Comparison of ENCODE assay signal across 17 cellular contexts in the genomic region with DNA sequence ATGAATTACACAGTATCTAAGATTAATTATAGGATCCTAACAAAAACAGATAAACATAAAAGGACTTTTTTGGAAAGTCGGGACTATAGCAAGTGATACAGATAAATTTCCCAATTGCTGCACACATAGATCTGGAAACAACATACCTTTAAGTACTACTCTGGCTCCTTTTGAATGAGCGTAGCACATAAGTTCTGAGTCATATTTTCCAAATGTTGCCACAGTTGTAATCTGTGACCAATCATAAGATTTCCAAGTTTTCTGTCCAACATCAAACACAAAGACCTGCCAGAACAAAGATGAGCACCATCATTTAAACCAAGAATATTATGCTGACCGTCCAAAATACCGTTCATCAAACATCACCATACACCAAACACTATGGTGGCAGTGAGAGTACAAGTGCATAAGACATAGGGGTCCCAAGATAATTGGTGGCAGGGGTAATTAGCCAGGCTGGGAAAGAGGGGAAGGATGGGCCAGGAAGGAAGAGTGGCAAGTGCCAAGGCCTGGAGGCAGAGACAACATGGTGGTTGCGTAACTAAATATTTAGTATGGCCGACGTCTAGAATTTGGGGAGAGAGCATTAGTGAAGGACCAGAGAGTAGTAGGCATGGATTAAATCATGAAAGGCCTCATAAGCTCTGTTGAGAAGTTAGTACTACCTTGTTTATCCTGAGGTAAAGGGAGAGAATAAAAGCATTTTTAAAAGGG. TPM values are rescaled to one million over a fixed set of nuclear protein-coding genes. Genes with fewer than 3 reads are reported as not detected.
A peak's percentile ranks its signal among the peaks of the same experiment; 100 is the strongest.
DNase-seq lines count a peak whose midpoint lies in the region; ATAC-seq and TF ChIP-seq lines count a peak whose summit lies in the region.
"Had no signal": no experiment of that assay in that cellular context is flagged by ENCODE, and none has a peak within 500 bp of the region (broad histone marks: within the 10 kb centered on the region; RNA-seq: fewer than 3 reads in every experiment).

No MANE protein-coding gene starts in this region.

- peaks cover 0 to 3% of the 10 kb centered on the region in 2 donors for H3K9me3 Mint-ChIP-seq in activated T-cell treated with anti-CD3 and anti-CD28 coated beads, Interleukin-2, amount 50 U/mL, for 72 hours
- no peaks in the 10 kb centered on the region for H3K9me3 Mint-ChIP-seq in central memory CD8-positive, alpha-beta T cell
- H3K9me3 Mint-ChIP-seq: H9 had no signal

- H3K27me3 ChIP-seq in neutrophil: no peaks in the 10 kb centered on the region
- H3K27me3 ChIP-seq in ascending aorta: no peaks in the 10 kb centered on the region
- H3K27me3 ChIP-seq: gastroesophageal sphincter, testis had no signal

- H3K36me3 ChIP-seq in neutrophil (peaks cover 52% of the 10 kb centered on the region), ascending aorta (peaks cover 0 to 6% of the 10 kb centered on the region in 2 donors)

- no peaks in the 10 kb centered on the region for H3K27me3 Mint-ChIP-seq in activated T-cell treated with anti-CD3 and anti-CD28 coated beads, Interleukin-2, amount 50 U/mL, for 72 hours (ENCODE audit: low read depth)
- no peaks in the 10 kb centered on the region for H3K27me3 Mint-ChIP-seq in central memory CD8-positive, alpha-beta T cell

- no peaks in the 10 kb centered on the region for H3K9me3 ChIP-seq in neutrophil
- H3K9me3 ChIP-seq in ascending aorta: no peaks in the 10 kb centered on the region
- H3K9me3 ChIP-seq: gastroesophageal sphincter, testis had no signal

- peak overlapping the region; percentile 83 for H3K27ac Mint-ChIP-seq in activated T-cell treated with anti-CD3 and anti-CD28 coated beads, Interleukin-2, amount 50 U/mL, for 72 hours
- peak overlapping the region; percentile 48 for H3K27ac Mint-ChIP-seq in central memory CD8-positive, alpha-beta T cell (ENCODE audit: low read depth)

- H3K36me3 Mint-ChIP-seq in activated T-cell treated with anti-CD3 and anti-CD28 coated beads, Interleukin-2, amount 50 U/mL, for 72 hours (ENCODE audit: insufficient read depth in 2 of 2): peaks cover 15 to 22% of the 10 kb centered on the region in 2 donors
- peaks cover 22% of the 10 kb centered on the region for H3K36me3 Mint-ChIP-seq in central memory CD8-positive, alpha-beta T cell (ENCODE audit: insufficient read depth)

- H3K4me3 ChIP-seq in neutrophil (ENCODE audit: low read depth in 1 of 2, low read length in 1 of 2): peak overlapping the region in 1 of 2 experiments; percentile 19
- H3K4me3 ChIP-seq in ascending aorta: no peak overlapping the region
- H3K4me3 ChIP-seq: gastroesophageal sphincter, testis had no signal

- intact Hi-C loops in ascending aorta (cut with DNase I): loop anchor here (5.0 kb wide), 2 partner anchors 122 to 573 kb away; a partner anchor contains a TSS

- H3K27ac ChIP-seq in neutrophil (peak overlapping the region; percentile 100), ascending aorta (no peak overlapping the region)
- H3K27ac ChIP-seq: gastroesophageal sphincter, parathyroid adenoma, testis had no signal

- H3K4me3 Mint-ChIP-seq in activated T-cell treated with anti-CD3 and anti-CD28 coated beads, Interleukin-2, amount 50 U/mL, for 72 hours: peak overlapping the region; percentile 4 to 65
- H3K4me3 Mint-ChIP-seq in central memory CD8-positive, alpha-beta T cell: no peak overlapping the region

- no peak for ATAC-seq in activated T-cell treated with anti-CD3 and anti-CD28 coated beads, Interleukin-2, amount 50 U/mL, for 72 hours (replicated peaks in 1 of 2)
- ATAC-seq in central memory CD8-positive, alpha-beta T cell (replicated peaks; ENCODE audit: extremely low read depth, poor library complexity, severe bottlenecking): no peak
- no peak for ATAC-seq in GM21786 (IDR thresholded peaks at IDR 0.05; ENCODE audit: unreplicated experiment)
- ATAC-seq: gastroesophageal sphincter, Right ventricle myocardium inferior had no signal

- TF ChIP-seq CTCF in neutrophil (IDR thresholded peaks at IDR 0.05) (no peak), ascending aorta (IDR thresholded peaks at IDR 0.05) (no peak)

- no peak for DNase-seq in activated T-cell treated with anti-CD3 and anti-CD28 coated beads, Interleukin-2, amount 50 U/mL, for 72 hours
- no peak for DNase-seq in activated T-cell treated with anti-CD3 and anti-CD28 coated beads, Interleukin-2, amount 50 U/mL, for 1 hour
- peak; percentile 35 for DNase-seq in NCI-H82 (lab: John Stamatoyannopoulos, UW)
- DNase-seq in central memory CD8-positive, alpha-beta T cell (ENCODE audit: low spot score in 2 of 2): no peak
- no peak for DNase-seq in stimulated activated CD4-positive, alpha-beta T cell treated with anti-CD3 and anti-CD28 coated beads, Interleukin-15, amount 100 ng/mL, for 24 hours
- no peak for DNase-seq in ascending aorta (ENCODE audit: low spot score in 2 of 2)
- DNase-seq: effector CD4-positive, alpha-beta T cell; H9; NCI-H187; NCI-H774; stimulated activated CD4-positive, alpha-beta T cell treated with anti-CD3 and anti-CD28 coated beads, Interleukin-12 subunit alpha, Interleukin-12 subunit beta, amount 100 ng/mL, for 4 hours; testis had no signal

- H3K4me1 ChIP-seq in neutrophil (ENCODE audit: control insufficient read depth in 1 of 2, insufficient read depth in 1 of 2, low read depth in 1 of 2, low read length in 1 of 2): peaks cover 42 to 47% of the 10 kb centered on the region in 2 experiments
- H3K4me1 ChIP-seq in ascending aorta: peaks cover 3 to 13% of the 10 kb centered on the region in 2 donors

- H3K4me1 Mint-ChIP-seq in activated T-cell treated with anti-CD3 and anti-CD28 coated beads, Interleukin-2, amount 50 U/mL, for 72 hours (ENCODE audit: low read depth): peaks cover 57% of the 10 kb centered on the region
- H3K4me1 Mint-ChIP-seq in central memory CD8-positive, alpha-beta T cell: peaks cover 53% of the 10 kb centered on the region

RNA-seq across cellular contexts. Expression of a gene that starts 3.6 kb away (rescaled TPM):
- 10 to 100 TPM; 27.2 to 31.3 TPM for total RNA-seq in activated T-cell treated with anti-CD3 and anti-CD28 coated beads, Interleukin-2, amount 50 U/mL, for 72 hours
- total RNA-seq in ascending aorta: 14.5 TPM
